1 cellular context compared by ENCODE assay signal in the genomic region with DNA sequence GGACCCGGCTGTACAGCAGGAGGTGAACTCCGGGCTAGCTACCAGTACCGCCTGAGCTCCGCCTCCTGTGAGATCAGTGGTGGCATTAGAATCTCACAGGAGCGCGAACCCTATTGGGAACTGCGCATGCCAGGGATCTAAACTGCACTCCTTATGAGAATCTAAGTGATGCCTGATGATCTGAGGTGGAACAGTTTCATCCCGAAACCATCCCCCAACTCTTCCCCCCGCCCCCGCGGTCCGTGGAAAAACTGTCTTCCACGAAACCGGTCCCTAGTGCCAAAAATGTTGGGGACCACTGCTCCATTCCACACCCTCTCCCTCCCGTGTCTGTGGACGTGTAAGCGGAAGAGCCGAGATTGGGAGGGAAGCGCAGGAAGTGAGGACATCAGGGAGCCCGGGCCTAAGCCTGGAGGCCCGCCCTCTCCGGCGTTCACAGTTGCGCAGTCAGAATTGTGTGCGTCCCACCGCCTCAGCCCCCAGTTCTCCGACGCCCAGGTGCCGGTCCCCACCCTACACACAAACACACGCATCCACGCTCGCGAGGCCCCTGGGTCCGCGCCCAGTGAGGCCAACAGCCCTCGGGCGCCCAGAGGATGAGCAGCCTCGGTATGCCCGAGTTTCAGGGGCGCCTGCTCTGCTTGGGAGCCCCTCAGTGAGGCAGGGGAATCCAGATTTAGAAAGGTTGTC.
TF ChIP-seq lines count a peak whose summit lies in the region.

No MANE protein-coding gene starts in this region.

TF ChIP-seq in SK-N-SH, 30 proteins besides CTCF, POLR2A, EP300 and RAD21 (continued from another document):
- TF ChIP-seq, protein P1, sequence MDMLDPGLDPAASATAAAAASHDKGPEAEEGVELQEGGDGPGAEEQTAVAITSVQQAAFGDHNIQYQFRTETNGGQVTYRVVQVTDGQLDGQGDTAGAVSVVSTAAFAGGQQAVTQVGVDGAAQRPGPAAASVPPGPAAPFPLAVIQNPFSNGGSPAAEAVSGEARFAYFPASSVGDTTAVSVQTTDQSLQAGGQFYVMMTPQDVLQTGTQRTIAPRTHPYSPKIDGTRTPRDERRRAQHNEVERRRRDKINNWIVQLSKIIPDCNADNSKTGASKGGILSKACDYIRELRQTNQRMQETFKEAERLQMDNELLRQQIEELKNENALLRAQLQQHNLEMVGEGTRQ (IDR thresholded peaks at IDR 0.05; ENCODE audit: borderline replicate concordance, low read depth, low read length), result no peak
- TF ChIP-seq RCOR1 (IDR thresholded peaks at IDR 0.05; ENCODE audit: low read length) (no peak), ELF1 (IDR thresholded peaks at IDR 0.05) (peak; percentile 69), TAF1 (IDR thresholded peaks at IDR 0.05; ENCODE audit: borderline replicate concordance, low read depth, low read length) (peak; percentile 63), RXRA (IDR thresholded peaks at IDR 0.05; ENCODE audit: borderline replicate concordance, low read depth) (no peak), YY1 (IDR thresholded peaks at IDR 0.05; ENCODE audit: low read depth) (0 out of 2 replicates have a peak, but pooled peaks have one; percentile 10), NFIC (IDR thresholded peaks at IDR 0.05; ENCODE audit: borderline replicate concordance) (no peak), FOXJ3 (CRISPR knock-in tag; IDR thresholded peaks at IDR 0.05) (no peak), EZH2phosphoT487 (IDR thresholded peaks at IDR 0.05; ENCODE audit: borderline replicate concordance, low read depth) (no peak), POLR2AphosphoS5 (IDR thresholded peaks at IDR 0.05; ENCODE audit: low read depth, low read length) (peak; percentile 99), GABPA (IDR thresholded peaks at IDR 0.05; ENCODE audit: low read depth) (peak; percentile 81), FOSL2 (IDR thresholded peaks at IDR 0.05; ENCODE audit: borderline replicate concordance, low read depth) (no peak), GATA2 (CRISPR knock-in tag; IDR thresholded peaks at IDR 0.05) (no peak), RFX5 (IDR thresholded peaks at IDR 0.05; ENCODE audit: low read length) (no peak), FOXM1 (IDR thresholded peaks at IDR 0.05; ENCODE audit: low read depth) (no peak), TCF12 (IDR thresholded peaks at IDR 0.05) (no peak; the same call in 1 of the 2 replicates), NRF1 (IDR thresholded peaks at IDR 0.05; ENCODE audit: low read depth, low read length) (peak; percentile 51), SMC3 (IDR thresholded peaks at IDR 0.05; ENCODE audit: low read depth, low read length) (no peak), TEAD4 (IDR thresholded peaks at IDR 0.05; ENCODE audit: borderline replicate concordance, insufficient read depth) (no peak), SIN3A (IDR thresholded peaks at IDR 0.05; ENCODE audit: borderline replicate concordance, low read depth, low read length) (peak; percentile 59; the same call in 1 of the 2 replicates), MXI1 (IDR thresholded peaks at IDR 0.05; ENCODE audit: low read depth, low read length) (no peak; the same call in 1 of the 2 replicates), CHD2 (IDR thresholded peaks at IDR 0.05; ENCODE audit: low read length, partially characterized antibody) (peak; percentile 63)
- TF ChIP-seq, protein P2, sequence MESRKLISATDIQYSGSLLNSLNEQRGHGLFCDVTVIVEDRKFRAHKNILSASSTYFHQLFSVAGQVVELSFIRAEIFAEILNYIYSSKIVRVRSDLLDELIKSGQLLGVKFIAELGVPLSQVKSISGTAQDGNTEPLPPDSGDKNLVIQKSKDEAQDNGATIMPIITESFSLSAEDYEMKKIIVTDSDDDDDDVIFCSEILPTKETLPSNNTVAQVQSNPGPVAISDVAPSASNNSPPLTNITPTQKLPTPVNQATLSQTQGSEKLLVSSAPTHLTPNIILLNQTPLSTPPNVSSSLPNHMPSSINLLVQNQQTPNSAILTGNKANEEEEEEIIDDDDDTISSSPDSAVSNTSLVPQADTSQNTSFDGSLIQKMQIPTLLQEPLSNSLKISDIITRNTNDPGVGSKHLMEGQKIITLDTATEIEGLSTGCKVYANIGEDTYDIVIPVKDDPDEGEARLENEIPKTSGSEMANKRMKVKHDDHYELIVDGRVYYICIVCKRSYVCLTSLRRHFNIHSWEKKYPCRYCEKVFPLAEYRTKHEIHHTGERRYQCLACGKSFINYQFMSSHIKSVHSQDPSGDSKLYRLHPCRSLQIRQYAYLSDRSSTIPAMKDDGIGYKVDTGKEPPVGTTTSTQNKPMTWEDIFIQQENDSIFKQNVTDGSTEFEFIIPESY (IDR thresholded peaks at IDR 0.05; ENCODE audit: borderline replicate concordance, low read depth), result no peak
- TF ChIP-seq, protein P3, sequence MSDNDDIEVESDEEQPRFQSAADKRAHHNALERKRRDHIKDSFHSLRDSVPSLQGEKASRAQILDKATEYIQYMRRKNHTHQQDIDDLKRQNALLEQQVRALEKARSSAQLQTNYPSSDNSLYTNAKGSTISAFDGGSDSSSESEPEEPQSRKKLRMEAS (IDR thresholded peaks at IDR 0.05; ENCODE audit: low read depth), result 0 out of 2 replicates have a peak, but pooled peaks have one; percentile 42
- TF ChIP-seq, protein P4, sequence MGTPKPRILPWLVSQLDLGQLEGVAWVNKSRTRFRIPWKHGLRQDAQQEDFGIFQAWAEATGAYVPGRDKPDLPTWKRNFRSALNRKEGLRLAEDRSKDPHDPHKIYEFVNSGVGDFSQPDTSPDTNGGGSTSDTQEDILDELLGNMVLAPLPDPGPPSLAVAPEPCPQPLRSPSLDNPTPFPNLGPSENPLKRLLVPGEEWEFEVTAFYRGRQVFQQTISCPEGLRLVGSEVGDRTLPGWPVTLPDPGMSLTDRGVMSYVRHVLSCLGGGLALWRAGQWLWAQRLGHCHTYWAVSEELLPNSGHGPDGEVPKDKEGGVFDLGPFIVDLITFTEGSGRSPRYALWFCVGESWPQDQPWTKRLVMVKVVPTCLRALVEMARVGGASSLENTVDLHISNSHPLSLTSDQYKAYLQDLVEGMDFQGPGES (IDR thresholded peaks at IDR 0.05; ENCODE audit: low read depth, low read length), result no peak
- TF ChIP-seq, protein P5, sequence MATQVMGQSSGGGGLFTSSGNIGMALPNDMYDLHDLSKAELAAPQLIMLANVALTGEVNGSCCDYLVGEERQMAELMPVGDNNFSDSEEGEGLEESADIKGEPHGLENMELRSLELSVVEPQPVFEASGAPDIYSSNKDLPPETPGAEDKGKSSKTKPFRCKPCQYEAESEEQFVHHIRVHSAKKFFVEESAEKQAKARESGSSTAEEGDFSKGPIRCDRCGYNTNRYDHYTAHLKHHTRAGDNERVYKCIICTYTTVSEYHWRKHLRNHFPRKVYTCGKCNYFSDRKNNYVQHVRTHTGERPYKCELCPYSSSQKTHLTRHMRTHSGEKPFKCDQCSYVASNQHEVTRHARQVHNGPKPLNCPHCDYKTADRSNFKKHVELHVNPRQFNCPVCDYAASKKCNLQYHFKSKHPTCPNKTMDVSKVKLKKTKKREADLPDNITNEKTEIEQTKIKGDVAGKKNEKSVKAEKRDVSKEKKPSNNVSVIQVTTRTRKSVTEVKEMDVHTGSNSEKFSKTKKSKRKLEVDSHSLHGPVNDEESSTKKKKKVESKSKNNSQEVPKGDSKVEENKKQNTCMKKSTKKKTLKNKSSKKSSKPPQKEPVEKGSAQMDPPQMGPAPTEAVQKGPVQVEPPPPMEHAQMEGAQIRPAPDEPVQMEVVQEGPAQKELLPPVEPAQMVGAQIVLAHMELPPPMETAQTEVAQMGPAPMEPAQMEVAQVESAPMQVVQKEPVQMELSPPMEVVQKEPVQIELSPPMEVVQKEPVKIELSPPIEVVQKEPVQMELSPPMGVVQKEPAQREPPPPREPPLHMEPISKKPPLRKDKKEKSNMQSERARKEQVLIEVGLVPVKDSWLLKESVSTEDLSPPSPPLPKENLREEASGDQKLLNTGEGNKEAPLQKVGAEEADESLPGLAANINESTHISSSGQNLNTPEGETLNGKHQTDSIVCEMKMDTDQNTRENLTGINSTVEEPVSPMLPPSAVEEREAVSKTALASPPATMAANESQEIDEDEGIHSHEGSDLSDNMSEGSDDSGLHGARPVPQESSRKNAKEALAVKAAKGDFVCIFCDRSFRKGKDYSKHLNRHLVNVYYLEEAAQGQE (IDR thresholded peaks at IDR 0.05; ENCODE audit: low read depth, low read length), result no peak
- TF ChIP-seq, protein P6, sequence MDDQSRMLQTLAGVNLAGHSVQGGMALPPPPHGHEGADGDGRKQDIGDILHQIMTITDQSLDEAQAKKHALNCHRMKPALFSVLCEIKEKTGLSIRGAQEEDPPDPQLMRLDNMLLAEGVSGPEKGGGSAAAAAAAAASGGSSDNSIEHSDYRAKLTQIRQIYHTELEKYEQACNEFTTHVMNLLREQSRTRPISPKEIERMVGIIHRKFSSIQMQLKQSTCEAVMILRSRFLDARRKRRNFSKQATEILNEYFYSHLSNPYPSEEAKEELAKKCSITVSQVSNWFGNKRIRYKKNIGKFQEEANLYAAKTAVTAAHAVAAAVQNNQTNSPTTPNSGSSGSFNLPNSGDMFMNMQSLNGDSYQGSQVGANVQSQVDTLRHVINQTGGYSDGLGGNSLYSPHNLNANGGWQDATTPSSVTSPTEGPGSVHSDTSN (IDR thresholded peaks at IDR 0.05), result 0 out of 2 replicates have a peak, but pooled peaks have one; percentile 20
- TF ChIP-seq, protein P7, sequence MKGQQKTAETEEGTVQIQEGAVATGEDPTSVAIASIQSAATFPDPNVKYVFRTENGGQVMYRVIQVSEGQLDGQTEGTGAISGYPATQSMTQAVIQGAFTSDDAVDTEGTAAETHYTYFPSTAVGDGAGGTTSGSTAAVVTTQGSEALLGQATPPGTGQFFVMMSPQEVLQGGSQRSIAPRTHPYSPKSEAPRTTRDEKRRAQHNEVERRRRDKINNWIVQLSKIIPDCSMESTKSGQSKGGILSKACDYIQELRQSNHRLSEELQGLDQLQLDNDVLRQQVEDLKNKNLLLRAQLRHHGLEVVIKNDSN (IDR thresholded peaks at IDR 0.05; ENCODE audit: borderline replicate concordance, low read depth), result no peak
